1 cellular context compared by ENCODE assay signal in the genomic region with DNA sequence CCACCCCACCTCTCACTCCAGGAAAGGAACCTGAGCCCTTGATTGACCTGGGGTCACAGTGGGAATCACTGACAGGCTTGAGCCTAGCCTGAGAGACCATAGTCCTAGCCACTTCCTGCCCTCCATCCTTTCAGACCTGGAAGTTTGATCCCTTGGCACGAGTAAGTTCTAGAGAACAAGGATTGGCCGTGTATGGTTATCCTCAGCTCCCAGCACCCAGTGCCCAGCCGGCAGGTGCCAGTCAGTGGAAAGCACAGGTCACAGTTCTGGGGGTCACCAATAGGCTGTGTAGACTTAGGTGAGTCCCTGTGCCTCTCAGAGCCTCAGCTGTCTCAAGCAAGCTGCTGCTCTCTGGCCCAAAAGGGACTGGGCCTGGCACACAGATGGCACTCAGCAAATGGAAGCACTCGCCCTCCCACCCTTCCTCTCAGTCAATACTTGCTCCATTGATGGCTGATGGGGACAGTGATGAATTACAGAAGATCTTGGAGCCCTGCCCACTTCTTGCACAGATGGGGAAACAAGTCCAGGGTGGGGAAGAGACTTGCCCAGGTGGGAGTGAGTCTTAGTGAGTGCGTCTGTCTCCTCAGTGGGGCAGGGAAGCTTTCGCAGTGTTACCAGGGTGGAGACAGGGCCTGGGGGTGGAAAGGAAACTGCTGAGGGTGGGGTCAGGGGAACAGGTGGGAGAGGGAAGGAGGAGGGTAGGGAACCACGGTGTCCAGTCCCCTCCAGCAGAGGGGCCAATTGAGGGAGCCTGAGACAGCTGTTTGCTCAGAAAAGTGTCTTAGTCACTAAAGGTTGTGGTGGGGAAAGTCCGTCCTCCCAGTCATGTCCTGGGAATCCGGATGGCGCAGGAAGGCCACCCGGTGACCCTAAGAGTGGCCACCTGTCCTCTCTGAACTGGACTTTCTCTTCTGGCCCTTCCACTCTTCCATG.
TF ChIP-seq lines count a peak whose summit lies in the region.

No MANE protein-coding gene starts in this region.

TF ChIP-seq in H1, 55 proteins besides CTCF, POLR2A, EP300 and RAD21:
- no peak for TF ChIP-seq PHF8 (conservative IDR thresholded peaks at IDR 0.05; ENCODE audit: low read depth, low read length)
- no peak for TF ChIP-seq KDM4A (IDR thresholded peaks at IDR 0.05; ENCODE audit: low read depth, low read length, severe bottlenecking)
- no peak for TF ChIP-seq TCF12 (IDR thresholded peaks at IDR 0.05; ENCODE audit: low read depth, low read length)
- no peak for TF ChIP-seq SRF (IDR thresholded peaks at IDR 0.05; ENCODE audit: low read depth, low read length)
- TF ChIP-seq, protein P1, sequence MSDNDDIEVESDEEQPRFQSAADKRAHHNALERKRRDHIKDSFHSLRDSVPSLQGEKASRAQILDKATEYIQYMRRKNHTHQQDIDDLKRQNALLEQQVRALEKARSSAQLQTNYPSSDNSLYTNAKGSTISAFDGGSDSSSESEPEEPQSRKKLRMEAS (IDR thresholded peaks at IDR 0.05): no peak
- TF ChIP-seq ASH2L (IDR thresholded peaks at IDR 0.05; ENCODE audit: low read length): no peak
- no peak for TF ChIP-seq GTF2F1 (IDR thresholded peaks at IDR 0.05; ENCODE audit: borderline replicate concordance, low read depth, low read length)
- TF ChIP-seq BCL11A (IDR thresholded peaks at IDR 0.05; ENCODE audit: low read depth in 2 of 2, low read length in 2 of 2): no peak
- TF ChIP-seq TBP (IDR thresholded peaks at IDR 0.05; ENCODE audit: low read depth, low read length): no peak
- no peak for TF ChIP-seq HDAC6 (IDR thresholded peaks at IDR 0.05; ENCODE audit: low read depth, low read length)
